Comparison of ENCODE assay signal across 8 cellular contexts in the genomic region with DNA sequence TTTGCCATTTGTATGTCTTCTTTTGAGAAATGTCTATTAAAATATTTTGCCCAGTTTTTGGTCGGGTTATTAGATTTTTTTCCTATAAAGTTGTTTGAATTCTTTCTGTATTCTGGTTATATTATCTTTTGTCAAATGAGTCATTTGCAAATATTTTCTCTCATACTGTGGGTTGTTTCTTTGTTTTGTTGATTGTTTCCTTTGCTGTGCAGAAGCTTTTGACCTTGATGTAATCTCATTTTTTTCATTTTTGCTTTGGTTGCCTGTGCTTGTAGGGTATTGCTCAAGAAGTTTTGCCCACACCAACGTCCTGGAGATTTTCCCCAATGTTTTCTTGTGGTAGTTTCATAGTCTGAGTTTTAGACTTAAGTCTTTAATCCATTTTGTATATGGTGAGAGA.
"Had no signal": no experiment of that assay in that cellular context is flagged by ENCODE, and none has a peak within 500 bp of the region (broad histone marks: within the 10 kb centered on the region; RNA-seq: fewer than 3 reads in every experiment).

No MANE protein-coding gene starts in this region.

- H3K4me1 Mint-ChIP-seq: IgD-negative memory B cell had no signal

- H3K27ac ChIP-seq: HL-60, KMS-11 had no signal

- ATAC-seq: HepG2 had no signal

- H3K4me3 Mint-ChIP-seq: IgD-negative memory B cell had no signal

- H3K9ac ChIP-seq: KMS-11 had no signal

- H3K27ac Mint-ChIP-seq: IgD-negative memory B cell had no signal

- H3K4me2 ChIP-seq: KMS-11 had no signal

- DNase-seq: IMR-90, KBM-7, KG1 had no signal

- FAIRE-seq: HepG2, HTR-8/SVneo had no signal

- H3K27me3 Mint-ChIP-seq: IgD-negative memory B cell had no signal
